Comparison of ENCODE assay signal across 1 cellular context in the genomic region with DNA sequence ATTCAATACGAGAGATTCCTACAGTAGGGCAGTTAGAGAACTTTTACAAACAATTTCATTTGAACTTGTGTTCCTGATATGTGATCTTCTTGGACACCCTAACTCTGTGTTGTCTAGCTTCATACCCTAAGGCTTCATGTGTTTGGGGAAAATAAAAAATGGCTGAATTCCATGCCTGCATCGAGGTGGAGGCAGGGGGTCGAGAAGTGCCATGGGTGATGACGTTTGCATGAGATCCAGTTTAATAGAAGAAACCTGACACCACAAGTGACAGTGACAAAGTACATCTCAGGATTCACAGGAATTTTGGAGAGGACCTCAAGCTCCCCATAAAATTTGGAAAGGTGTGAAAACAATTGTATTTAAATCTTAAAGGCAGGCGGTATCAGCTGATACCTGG.
TF ChIP-seq lines count a peak whose summit lies in the region.

No MANE protein-coding gene starts in this region.

TF ChIP-seq in A549, 52 proteins besides CTCF, POLR2A, EP300 and RAD21 (continued from another document):
- TF ChIP-seq, protein P1, sequence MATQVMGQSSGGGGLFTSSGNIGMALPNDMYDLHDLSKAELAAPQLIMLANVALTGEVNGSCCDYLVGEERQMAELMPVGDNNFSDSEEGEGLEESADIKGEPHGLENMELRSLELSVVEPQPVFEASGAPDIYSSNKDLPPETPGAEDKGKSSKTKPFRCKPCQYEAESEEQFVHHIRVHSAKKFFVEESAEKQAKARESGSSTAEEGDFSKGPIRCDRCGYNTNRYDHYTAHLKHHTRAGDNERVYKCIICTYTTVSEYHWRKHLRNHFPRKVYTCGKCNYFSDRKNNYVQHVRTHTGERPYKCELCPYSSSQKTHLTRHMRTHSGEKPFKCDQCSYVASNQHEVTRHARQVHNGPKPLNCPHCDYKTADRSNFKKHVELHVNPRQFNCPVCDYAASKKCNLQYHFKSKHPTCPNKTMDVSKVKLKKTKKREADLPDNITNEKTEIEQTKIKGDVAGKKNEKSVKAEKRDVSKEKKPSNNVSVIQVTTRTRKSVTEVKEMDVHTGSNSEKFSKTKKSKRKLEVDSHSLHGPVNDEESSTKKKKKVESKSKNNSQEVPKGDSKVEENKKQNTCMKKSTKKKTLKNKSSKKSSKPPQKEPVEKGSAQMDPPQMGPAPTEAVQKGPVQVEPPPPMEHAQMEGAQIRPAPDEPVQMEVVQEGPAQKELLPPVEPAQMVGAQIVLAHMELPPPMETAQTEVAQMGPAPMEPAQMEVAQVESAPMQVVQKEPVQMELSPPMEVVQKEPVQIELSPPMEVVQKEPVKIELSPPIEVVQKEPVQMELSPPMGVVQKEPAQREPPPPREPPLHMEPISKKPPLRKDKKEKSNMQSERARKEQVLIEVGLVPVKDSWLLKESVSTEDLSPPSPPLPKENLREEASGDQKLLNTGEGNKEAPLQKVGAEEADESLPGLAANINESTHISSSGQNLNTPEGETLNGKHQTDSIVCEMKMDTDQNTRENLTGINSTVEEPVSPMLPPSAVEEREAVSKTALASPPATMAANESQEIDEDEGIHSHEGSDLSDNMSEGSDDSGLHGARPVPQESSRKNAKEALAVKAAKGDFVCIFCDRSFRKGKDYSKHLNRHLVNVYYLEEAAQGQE (IDR thresholded peaks at IDR 0.05), result no peak
TF ChIP-seq in A549: peak in this region for 2.
